In genomic region chr17:81056352-81056751, GRCh38 we compare ENCODE assay signal across 14 cellular contexts.
"Had no signal": no experiment of that assay in that cellular context is flagged by ENCODE, and none has a peak within 500 bp of the region (broad histone marks: within the 10 kb centered on the region; RNA-seq: fewer than 3 reads in every experiment).

No MANE protein-coding gene starts in this region.

- H3K36me3 ChIP-seq: ovary had no signal

- H3K27ac ChIP-seq: ovary, SJSA1 had no signal

- H3K9me3 Mint-ChIP-seq: activated B cell treated with CpG ODN at 0.5 μM for 24 hours; activated CD4-positive, alpha-beta T cell treated with anti-CD3 and anti-CD28 coated beads, Interleukin-2, amount 10 ng/mL, durations not matched to agents 7 days and 5 days; activated T-helper 2 cell treated with anti-CD3 and anti-CD28 coated beads, Interferon-gamma antibody, Interleukin-2, Interleukin-4, amounts not matched to agents 10 μg/mL and 5 μg/mL and 100 μg/mL, durations not matched to agents 14 hours and 24 hours and 36 hours; stimulated activated naive CD8-positive, alpha-beta T cell treated with anti-CD3 and anti-CD28 coated beads, Interleukin-15, amount 100 ng/mL, for 72 hours had no signal

- H3K27ac Mint-ChIP-seq: activated B cell treated with CpG ODN at 0.5 μM for 24 hours; activated CD4-positive, alpha-beta T cell treated with anti-CD3 and anti-CD28 coated beads, Interleukin-2, amount 10 ng/mL, durations not matched to agents 7 days and 5 days; activated T-helper 2 cell treated with anti-CD3 and anti-CD28 coated beads, Interferon-gamma antibody, Interleukin-2, Interleukin-4, amounts not matched to agents 10 μg/mL and 5 μg/mL and 100 μg/mL, durations not matched to agents 14 hours and 24 hours and 36 hours had no signal

- H3K4me1 Mint-ChIP-seq: activated B cell treated with CpG ODN at 0.5 μM for 24 hours; activated CD4-positive, alpha-beta T cell treated with anti-CD3 and anti-CD28 coated beads, Interleukin-2, amount 10 ng/mL, durations not matched to agents 7 days and 5 days had no signal

- H3K4me3 ChIP-seq: adrenal gland, ovary, SJSA1 had no signal

- H3K9me3 ChIP-seq: adrenal gland, ovary, SJSA1 had no signal

- H3K27me3 ChIP-seq: adrenal gland, ovary, SJSA1 had no signal

- H3K27me3 Mint-ChIP-seq: activated B cell treated with CpG ODN at 0.5 μM for 24 hours; activated CD4-positive, alpha-beta T cell treated with anti-CD3 and anti-CD28 coated beads, Interleukin-2, amount 10 ng/mL, durations not matched to agents 7 days and 5 days; stimulated activated naive CD8-positive, alpha-beta T cell treated with anti-CD3 and anti-CD28 coated beads, Interleukin-15, amount 100 ng/mL, for 72 hours had no signal

- DNase-seq: activated B cell treated with CpG ODN at 0.5 μM for 24 hours; activated CD4-positive, alpha-beta T cell treated with anti-CD3 and anti-CD28 coated beads, Interleukin-2, amount 10 ng/mL, durations not matched to agents 7 days and 5 days; activated CD8-positive, alpha-beta memory T cell treated with anti-CD3 and anti-CD28 coated beads for 24 hours; activated naive CD4-positive, alpha-beta T cell treated with anti-CD3 and anti-CD28 coated beads, Interleukin-2, amount 50 U/mL, for 16 hours; activated T-cell treated with anti-CD3 and anti-CD28 coated beads for 4 hours; adrenal gland; central memory CD4-positive, alpha-beta T cell; cortex of kidney; foreskin fibroblast; stimulated activated CD4-positive, alpha-beta T cell treated with anti-CD3 and anti-CD28 coated beads, Interleukin-4, amount 100 ng/mL, for 24 hours; stimulated activated naive CD8-positive, alpha-beta T cell treated with anti-CD3 and anti-CD28 coated beads, Interleukin-15, amount 100 ng/mL, for 72 hours had no signal

- H3K4me3 Mint-ChIP-seq: activated B cell treated with CpG ODN at 0.5 μM for 24 hours; activated CD4-positive, alpha-beta T cell treated with anti-CD3 and anti-CD28 coated beads, Interleukin-2, amount 10 ng/mL, durations not matched to agents 7 days and 5 days; stimulated activated naive CD8-positive, alpha-beta T cell treated with anti-CD3 and anti-CD28 coated beads, Interleukin-15, amount 100 ng/mL, for 72 hours had no signal

- ATAC-seq: stimulated activated naive CD8-positive, alpha-beta T cell treated with anti-CD3 and anti-CD28 coated beads, Interleukin-15, amount 100 ng/mL, for 72 hours had no signal
